1 cellular context compared by ENCODE assay signal in genomic region chr14:49584981-49585640, GRCh38.
TF ChIP-seq lines count a peak whose summit lies in the region.

No MANE protein-coding gene starts in this region.

TF ChIP-seq in K562, 482 proteins besides CTCF, POLR2A, EP300 and RAD21:
- TF ChIP-seq BCOR (IDR thresholded peaks at IDR 0.05) (0 out of 2 replicates have a peak, but pooled peaks have one; percentile 12), TBP (optimal IDR thresholded peaks at IDR 0.05; ENCODE audit: low read depth, low read length) (peak; percentile 45), POLR3A (IDR thresholded peaks at IDR 0.05; ENCODE audit: borderline replicate concordance, extremely low read depth, insufficient read depth, insufficient read length) (peak; percentile 27), RBFOX2 (IDR thresholded peaks at IDR 0.05; ENCODE audit: low read depth, low read length) (peak; percentile 21; the same call in 1 of the 2 replicates), ADNP (tag; IDR thresholded peaks at IDR 0.05) (peak; percentile 66; the same call in 1 of the 2 replicates), POLR2G (IDR thresholded peaks at IDR 0.05; ENCODE audit: low read depth, low read length) (peak; percentile 24; the same call in 1 of the 2 replicates), KDM1A (IDR thresholded peaks at IDR 0.05) (0 out of 4 replicates have a peak, but pooled peaks of 1 of the 2 experiments have one; percentile 18)
- TF ChIP-seq, protein P1, sequence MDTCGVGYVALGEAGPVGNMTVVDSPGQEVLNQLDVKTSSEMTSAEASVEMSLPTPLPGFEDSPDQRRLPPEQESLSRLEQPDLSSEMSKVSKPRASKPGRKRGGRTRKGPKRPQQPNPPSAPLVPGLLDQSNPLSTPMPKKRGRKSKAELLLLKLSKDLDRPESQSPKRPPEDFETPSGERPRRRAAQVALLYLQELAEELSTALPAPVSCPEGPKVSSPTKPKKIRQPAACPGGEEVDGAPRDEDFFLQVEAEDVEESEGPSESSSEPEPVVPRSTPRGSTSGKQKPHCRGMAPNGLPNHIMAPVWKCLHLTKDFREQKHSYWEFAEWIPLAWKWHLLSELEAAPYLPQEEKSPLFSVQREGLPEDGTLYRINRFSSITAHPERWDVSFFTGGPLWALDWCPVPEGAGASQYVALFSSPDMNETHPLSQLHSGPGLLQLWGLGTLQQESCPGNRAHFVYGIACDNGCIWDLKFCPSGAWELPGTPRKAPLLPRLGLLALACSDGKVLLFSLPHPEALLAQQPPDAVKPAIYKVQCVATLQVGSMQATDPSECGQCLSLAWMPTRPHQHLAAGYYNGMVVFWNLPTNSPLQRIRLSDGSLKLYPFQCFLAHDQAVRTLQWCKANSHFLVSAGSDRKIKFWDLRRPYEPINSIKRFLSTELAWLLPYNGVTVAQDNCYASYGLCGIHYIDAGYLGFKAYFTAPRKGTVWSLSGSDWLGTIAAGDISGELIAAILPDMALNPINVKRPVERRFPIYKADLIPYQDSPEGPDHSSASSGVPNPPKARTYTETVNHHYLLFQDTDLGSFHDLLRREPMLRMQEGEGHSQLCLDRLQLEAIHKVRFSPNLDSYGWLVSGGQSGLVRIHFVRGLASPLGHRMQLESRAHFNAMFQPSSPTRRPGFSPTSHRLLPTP (IDR thresholded peaks at IDR 0.05; ENCODE audit: borderline replicate concordance, extremely low read depth, insufficient read length), result peak; percentile 24
